20 cellular contexts compared by ENCODE assay signal in genomic region chr16:10927497-10928112, GRCh38.
"Had no signal": no experiment of that assay in that cellular context is flagged by ENCODE, and none has a peak within 500 bp of the region (broad histone marks: within the 10 kb centered on the region; RNA-seq: fewer than 3 reads in every experiment).

No MANE protein-coding gene starts in this region.

- H3K27me3 Mint-ChIP-seq: activated CD4-positive, alpha-beta T cell treated with anti-CD3 and anti-CD28 coated beads, Interleukin-2, amount 10 ng/mL, durations not matched to agents 24 days and 14 days; activated CD8-positive, alpha-beta T cell treated with anti-CD3 and anti-CD28 coated beads for 36 hours; stimulated activated naive CD8-positive, alpha-beta T cell treated with anti-CD3 and anti-CD28 coated beads, Interleukin-15, Interleukin-2, amounts not matched to agents 100 ng/mL and 50 ng/mL, for 24 hours had no signal

- H3K4me3 Mint-ChIP-seq: activated CD4-positive, alpha-beta T cell treated with anti-CD3 and anti-CD28 coated beads, Interleukin-2, amount 10 ng/mL, durations not matched to agents 24 days and 14 days; activated CD8-positive, alpha-beta T cell treated with anti-CD3 and anti-CD28 coated beads for 36 hours; brain; endodermal cell; nephron; stimulated activated naive CD8-positive, alpha-beta T cell treated with anti-CD3 and anti-CD28 coated beads, Interleukin-15, Interleukin-2, amounts not matched to agents 100 ng/mL and 50 ng/mL, for 24 hours had no signal

- H3K27ac Mint-ChIP-seq: activated CD4-positive, alpha-beta T cell treated with anti-CD3 and anti-CD28 coated beads, Interleukin-2, amount 10 ng/mL, durations not matched to agents 24 days and 14 days; activated CD8-positive, alpha-beta T cell treated with anti-CD3 and anti-CD28 coated beads for 36 hours; activated T-helper 2 cell treated with anti-CD3 and anti-CD28 coated beads, Interferon-gamma antibody, Interleukin-2, Interleukin-4, amounts not matched to agents 10 μg/mL and 5 μg/mL and 100 μg/mL, durations not matched to agents 14 hours and 24 hours and 36 hours; endodermal cell; nephron; stimulated activated naive CD8-positive, alpha-beta T cell treated with anti-CD3 and anti-CD28 coated beads, Interleukin-15, Interleukin-2, amounts not matched to agents 100 ng/mL and 50 ng/mL, for 24 hours had no signal

- H3K27ac ChIP-seq: dorsolateral prefrontal cortex, epithelial cell of prostate, tibial nerve, vagina had no signal

- H3K9me3 ChIP-seq: lower lobe of right lung, tibial nerve, vagina had no signal

- H3K9me3 Mint-ChIP-seq: activated CD4-positive, alpha-beta T cell treated with anti-CD3 and anti-CD28 coated beads, Interleukin-2, amount 10 ng/mL, durations not matched to agents 24 days and 14 days; activated CD8-positive, alpha-beta T cell treated with anti-CD3 and anti-CD28 coated beads for 36 hours; activated T-helper 2 cell treated with anti-CD3 and anti-CD28 coated beads, Interferon-gamma antibody, Interleukin-2, Interleukin-4, amounts not matched to agents 10 μg/mL and 5 μg/mL and 100 μg/mL, durations not matched to agents 14 hours and 24 hours and 36 hours; brain; endodermal cell; nephron; stimulated activated naive CD8-positive, alpha-beta T cell treated with anti-CD3 and anti-CD28 coated beads, Interleukin-15, Interleukin-2, amounts not matched to agents 100 ng/mL and 50 ng/mL, for 24 hours had no signal

- DNase-seq: activated CD4-positive, alpha-beta T cell treated with anti-CD3 and anti-CD28 coated beads, Interleukin-2, amount 10 ng/mL, durations not matched to agents 24 days and 14 days; activated CD8-positive, alpha-beta T cell treated with anti-CD3 and anti-CD28 coated beads for 36 hours; activated naive CD4-positive, alpha-beta T cell treated with Interleukin-2 at 50 U/mL for 16 hours; activated T-cell treated with anti-CD3 and anti-CD28 coated beads, Interleukin-2, amount 50 U/mL, for 1 hour; anterior cingulate cortex; caudate nucleus; dorsolateral prefrontal cortex; endodermal cell; foreskin fibroblast; lower lobe of right lung; occipital lobe; posterior cingulate gyrus; stimulated activated CD8-positive, alpha-beta memory T cell treated with anti-CD3 and anti-CD28 coated beads, Interleukin-4, amount 100 ng/mL, for 48 hours had no signal

- H3K4me1 Mint-ChIP-seq: brain, endodermal cell had no signal

- H3K27me3 ChIP-seq: dorsolateral prefrontal cortex, tibial nerve, vagina had no signal

- H3K4me3 ChIP-seq: dorsolateral prefrontal cortex, tibial nerve, vagina had no signal

- ATAC-seq: activated CD8-positive, alpha-beta T cell treated with anti-CD3 and anti-CD28 coated beads for 36 hours had no signal
